Comparison of ENCODE assay signal across 8 cellular contexts in the genomic region with DNA sequence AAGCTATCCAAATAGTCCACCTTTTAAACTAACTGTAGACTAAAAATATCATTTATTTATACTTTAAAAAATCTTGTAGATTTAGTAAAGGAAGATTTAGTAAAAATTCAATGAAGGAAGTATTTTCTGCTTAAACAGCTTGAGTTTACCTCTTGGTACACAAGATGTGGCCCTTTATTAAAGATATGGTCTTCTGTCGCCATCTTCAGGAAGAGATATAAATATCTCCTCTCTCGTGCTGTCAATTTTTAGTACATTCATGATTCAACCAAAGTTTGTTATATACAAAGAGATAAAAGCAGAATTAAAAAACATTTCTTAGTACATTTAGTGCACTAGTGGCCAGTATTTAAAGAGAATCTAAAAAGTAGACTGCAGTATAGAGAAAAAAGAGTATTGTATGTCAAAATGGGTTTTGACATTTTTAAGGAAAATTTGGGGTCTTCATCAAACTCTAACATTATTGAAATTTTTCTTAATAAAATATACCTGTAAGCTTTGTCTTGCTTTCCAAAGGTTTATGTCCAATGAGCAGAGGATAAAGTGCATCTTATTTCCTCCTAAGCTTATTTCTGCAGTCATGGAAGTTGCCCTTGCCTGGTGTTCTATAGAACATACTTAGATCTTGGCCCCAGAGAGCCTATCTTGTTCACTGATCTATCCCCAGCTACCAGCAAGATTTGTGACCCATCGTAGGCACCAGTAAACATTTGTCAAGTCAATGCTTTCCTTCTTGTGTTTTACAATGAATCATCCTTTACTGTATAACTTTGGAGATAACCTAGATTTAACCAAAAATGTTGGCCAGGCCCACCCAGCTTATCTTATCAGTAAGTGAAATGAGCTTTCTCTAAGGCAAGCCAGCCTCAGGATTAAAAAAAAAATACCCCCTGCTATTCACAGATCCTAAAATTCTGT. TPM values are rescaled to one million over a fixed set of nuclear protein-coding genes. Genes with fewer than 3 reads are reported as not detected.
DNase-seq lines count a peak whose midpoint lies in the region; ATAC-seq and TF ChIP-seq lines count a peak whose summit lies in the region.

No MANE protein-coding gene starts in this region.

- H3K27ac ChIP-seq in body of pancreas = no peak overlapping the region
- H3K27ac ChIP-seq in upper lobe of right lung = no peak overlapping the region

- no peaks in the 10 kb centered on the region for H3K36me3 ChIP-seq in body of pancreas (replicated peaks in 1 of 2; ENCODE audit: insufficient read depth in 1 of 2, low read depth in 2 of 2)
- no peaks in the 10 kb centered on the region for H3K36me3 ChIP-seq in upper lobe of right lung

- H3K9me3 ChIP-seq in body of pancreas = no peaks in the 10 kb centered on the region
- H3K9me3 ChIP-seq in upper lobe of right lung = no peaks in the 10 kb centered on the region

- H3K9me3 Mint-ChIP-seq in HFFc6 = no peaks in the 10 kb centered on the region

- H3K27ac Mint-ChIP-seq in HFFc6 = no peak overlapping the region

- no peak overlapping the region for H3K4me3 ChIP-seq in body of pancreas
- H3K4me3 ChIP-seq in upper lobe of right lung = no peak overlapping the region

- 0 to 6% methylated on average over 3 of the region's 3 CpGs for WGBS in body of pancreas, 2 donors

- no peak overlapping the region for H3K4me3 Mint-ChIP-seq in HFFc6

- H3K4me1 ChIP-seq in body of pancreas (peaks cover 7% of the 10 kb centered on the region), upper lobe of right lung (peaks cover 4% of the 10 kb centered on the region)

- H3K27me3 Mint-ChIP-seq in HFFc6 (ENCODE audit: insufficient read depth) = peaks cover 7% of the 10 kb centered on the region

- TF ChIP-seq POLR2A in body of pancreas (IDR thresholded peaks at IDR 0.05) = no peak

- intact Hi-C loops in body of pancreas (cut with DNase I) = loop anchor here (5.0 kb wide), 1 partner anchor 183 kb away; no protein-coding TSS in a partner anchor
- intact Hi-C loops in upper lobe of right lung (cut with DNase I) = no loop called here

- no peaks in the 10 kb centered on the region for H3K27me3 ChIP-seq in body of pancreas
- no peaks in the 10 kb centered on the region for H3K27me3 ChIP-seq in upper lobe of right lung

- TF ChIP-seq CTCF in HFFc6 (IDR thresholded peaks at IDR 0.05) = peak; percentile 78
- peak; percentile 19 to 87 (median 72) for TF ChIP-seq CTCF in body of pancreas (IDR thresholded peaks at IDR 0.05)
- TF ChIP-seq CTCF in upper lobe of right lung (IDR thresholded peaks at IDR 0.05) = peak; percentile 72

- H3K4me1 Mint-ChIP-seq in HFFc6 (ENCODE audit: low read depth) = peaks cover 10% of the 10 kb centered on the region; the same call in 1 of the 2 replicates

- no peaks in the 10 kb centered on the region for H3K36me3 Mint-ChIP-seq in HFFc6 (ENCODE audit: low read depth)

- ATAC-seq in body of pancreas = no peak
- peak; percentile 73 for ATAC-seq in upper lobe of right lung
- no peak for ATAC-seq in HG03175 (IDR thresholded peaks at IDR 0.05; ENCODE audit: unreplicated experiment)
- no peak for ATAC-seq in HG03045 (IDR thresholded peaks at IDR 0.05; ENCODE audit: unreplicated experiment)

- peak; percentile 68 for DNase-seq in EL
- DNase-seq in HFFc6 = peak; percentile 61
- peak; percentile 38 for DNase-seq in NCI-H345 treated with DMSO at 0.1 percent for 48 hours (lab: John Stamatoyannopoulos, UW; ENCODE audit: unreplicated experiment)
- DNase-seq in body of pancreas = no peak
- DNase-seq in kidney glomerular epithelial cell (lab: John Stamatoyannopoulos, UW) = peak; percentile 64
- no peak for DNase-seq in upper lobe of right lung

RNA-seq across cellular contexts. Expression of a gene that starts 18.5 kb away (rescaled TPM):
- total RNA-seq in HFFc6 (2021; fragmentation: NEBNext Ultra II Directional; extraction: Animal tissue kit (Norgen Biotek cat#: 25700)) = under 1 TPM; 0.05 to 0.37 (median 0.25) TPM
- 1 to 10 TPM; 2.3 to 2.6 TPM for total RNA-seq in body of pancreas
- total RNA-seq in upper lobe of right lung = 1.4 TPM

Comparison
In these comparisons a context has a peak if more than half of its experiments do, and no peak if none do; other contexts are left out.
1. DNase-seq: peak in EL (single experiment), HFFc6 (single experiment), NCI-H345 treated with DMSO at 0.1 percent for 48 hours (single experiment) and kidney glomerular epithelial cell (single experiment); none in body of pancreas (0 of 4) and upper lobe of right lung (single experiment).
2. Peak in every context shown above with its lines, with median percentiles within 50 percentile points of each other: CTCF ChIP-seq.